9 cellular contexts compared by ENCODE assay signal in the genomic region with DNA sequence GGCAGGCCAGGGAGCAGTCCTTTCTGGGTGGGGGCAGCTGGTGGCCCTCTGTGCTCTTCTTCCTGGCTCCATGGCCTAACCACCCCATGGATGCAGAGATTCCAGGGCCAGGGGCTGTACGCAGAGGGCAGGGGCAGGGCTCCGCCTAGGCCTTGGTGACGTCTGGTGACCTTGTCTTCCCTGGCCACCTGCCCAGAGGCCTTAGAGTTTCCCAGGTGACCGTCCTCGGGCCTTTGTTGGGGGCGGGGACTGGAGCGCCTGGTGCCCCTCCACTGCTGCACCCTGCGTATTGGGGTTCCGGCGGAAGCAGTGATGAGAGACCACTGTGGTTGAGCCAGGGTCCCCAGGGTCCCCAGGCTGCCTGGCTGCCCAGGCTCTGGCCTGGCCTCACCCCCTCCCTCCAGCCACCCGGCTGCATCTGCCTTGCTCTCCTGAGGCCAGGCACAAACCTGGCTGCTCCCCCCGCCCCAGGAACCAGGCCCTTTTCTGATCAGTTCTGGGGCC. TPM values are rescaled to one million over a fixed set of nuclear protein-coding genes. Genes with fewer than 3 reads are reported as not detected.
A peak's percentile ranks its signal among the peaks of the same experiment; 100 is the strongest.
DNase-seq lines count a peak whose midpoint lies in the region; ATAC-seq and TF ChIP-seq lines count a peak whose summit lies in the region.
"Had no signal": no experiment of that assay in that cellular context is flagged by ENCODE, and none has a peak within 500 bp of the region (broad histone marks: within the 10 kb centered on the region; RNA-seq: fewer than 3 reads in every experiment).

No MANE protein-coding gene starts in this region.

- peak; percentile 17 for DNase-seq in PC-3
- DNase-seq in mesothelial cell of epicardium (ENCODE audit: low spot score in 2 of 2, unreplicated experiment in 2 of 2), result no peak
- DNase-seq in tibial artery, result no peak
- no peak for DNase-seq in AG20443 (ENCODE audit: low spot score)
- no peak for DNase-seq in stimulated activated CD8-positive, alpha-beta memory T cell treated with anti-CD3 and anti-CD28 coated beads, Interleukin-4, amount 100 ng/mL, for 48 hours
- DNase-seq: activated effector memory CD4-positive, alpha-beta T cell treated with Interleukin-2 at 50 U/mL for 16 hours; NCI-H226 had no signal

- H3K9me3 ChIP-seq in PC-3 (ENCODE audit: low read length) (no peaks in the 10 kb centered on the region), duodenal mucosa (ENCODE audit: control insufficient read depth in 1 of 2, low read length in 2 of 2) (no peaks in the 10 kb centered on the region), tibial artery (no peaks in the 10 kb centered on the region)

- H3K27ac ChIP-seq in PC-3 (ENCODE audit: low read length) (peak overlapping the region; percentile 80), duodenal mucosa (ENCODE audit: low read depth, low read length) (peak overlapping the region; percentile 73), tibial artery (peak overlapping the region; percentile 28 to 38)

- H3K79me2 ChIP-seq in PC-3 (ENCODE audit: low read length), result peaks cover 63% of the 10 kb centered on the region

- H3K4me3 ChIP-seq in PC-3 (ENCODE audit: low read length) (peak overlapping the region; percentile 53; the same call in 1 of the 2 replicates), duodenal mucosa (ENCODE audit: low read depth in 1 of 2, low read length in 2 of 2) (peak overlapping the region; percentile 50 to 51), tibial artery (no peak overlapping the region)

- no peaks in the 10 kb centered on the region for H3K27me3 Mint-ChIP-seq in mesothelial cell of epicardium (ENCODE audit: low read depth)

- H3K9ac ChIP-seq in PC-3 (ENCODE audit: low read length), result peak overlapping the region; percentile 64
- peak overlapping the region; percentile 70 to 71 for H3K9ac ChIP-seq in duodenal mucosa (ENCODE audit: low read depth in 1 of 2, low read length in 2 of 2)

- peak overlapping the region; percentile 60 for H3K4me3 Mint-ChIP-seq in mesothelial cell of epicardium

- no peaks in the 10 kb centered on the region; the same call in 1 of the 2 replicates for H3K36me3 ChIP-seq in PC-3 (ENCODE audit: low read depth, low read length)
- H3K36me3 ChIP-seq in duodenal mucosa (ENCODE audit: control insufficient read depth in 1 of 2, insufficient read depth in 2 of 2, low read length in 2 of 2), result peaks cover 0 to 14% of the 10 kb centered on the region in 2 donors
- H3K36me3 ChIP-seq in tibial artery, result peaks cover 14 to 34% (median 25%) of the 10 kb centered on the region in 3 donors

- BruUV-seq in PC-3 (replicated peaks; lab: Mats Ljungman, UMichigan), result no TSS peak

- no peaks in the 10 kb centered on the region for H4K20me1 ChIP-seq in PC-3 (ENCODE audit: low read length)

- peak overlapping the region; percentile 99 for H3K27ac Mint-ChIP-seq in mesothelial cell of epicardium

- H3K4me1 ChIP-seq in PC-3 (ENCODE audit: insufficient read depth, low read length) (peaks cover 23% of the 10 kb centered on the region), duodenal mucosa (ENCODE audit: control insufficient read depth in 1 of 2, insufficient read depth in 2 of 2, low read length in 2 of 2) (peaks cover 38 to 39% of the 10 kb centered on the region in 2 donors), tibial artery (peaks cover 0 to 44% (median 13%) of the 10 kb centered on the region in 4 donors)

- H3K4me2 ChIP-seq in PC-3 (ENCODE audit: low read length), result peak overlapping the region; percentile 82

- no peak overlapping the region for H2AFZ ChIP-seq in PC-3 (ENCODE audit: low read length)

- H3K27me3 ChIP-seq in PC-3 (ENCODE audit: low read length) (no peaks in the 10 kb centered on the region), duodenal mucosa (ENCODE audit: control insufficient read depth in 1 of 2, insufficient read depth in 2 of 2, low read length in 2 of 2) (no peaks in the 10 kb centered on the region), tibial artery (no peaks in the 10 kb centered on the region)

- H3K9me2 ChIP-seq in PC-3 (replicated peaks; ENCODE audit: low read length), result no peaks in the 10 kb centered on the region

- peaks cover 65% of the 10 kb centered on the region for H3K4me1 Mint-ChIP-seq in mesothelial cell of epicardium

- no peaks in the 10 kb centered on the region for H3K9me3 Mint-ChIP-seq in mesothelial cell of epicardium

- POLR2A ChIA-PET in PC-3 (lab: Charles Lee; ENCODE audit: unreplicated experiment), result interaction anchor here (0.6 kb wide), 1 partner anchor 45 kb away, joined by 4 read pairs; no protein-coding TSS in a partner anchor

- no peaks in the 10 kb centered on the region for H3F3A ChIP-seq in PC-3 (ENCODE audit: low read length, unreplicated experiment)

- ATAC-seq in PC-3, result peak; percentile 37
- no peak for ATAC-seq in HG02759 (IDR thresholded peaks at IDR 0.05; ENCODE audit: unreplicated experiment)

- TF ChIP-seq CTCF in PC-3 (conservative IDR thresholded peaks at IDR 0.05; ENCODE audit: low read depth, low read length), result no peak
- TF ChIP-seq CTCF in mesothelial cell of epicardium (IDR thresholded peaks at IDR 0.05; ENCODE audit: unreplicated experiment), result no peak
- no peak for TF ChIP-seq CTCF in tibial artery (IDR thresholded peaks at IDR 0.05)

- peaks cover 6% of the 10 kb centered on the region for H3K36me3 Mint-ChIP-seq in mesothelial cell of epicardium

- intact Hi-C loops in PC-3 (cut with micrococcal nuclease), result no loop called here
- intact Hi-C loops in tibial artery (cut with DNase I; ENCODE audit: low total_unique reads), result no loop called here

- CTCF ChIA-PET in PC-3 (lab: Charles Lee), result no interaction called here

RNA-seq across cellular contexts. Expression of gene PWWP2B, which starts 10.3 kb away (rescaled TPM):
- 24.5 and 41.5 TPM in 2 replicates for total RNA-seq in PC-3 (2014; rRNA removed)
- 23.9 to 24.7 TPM (median 24.2 TPM) in 3 replicates for total RNA-seq in mesothelial cell of epicardium

Comparison
In these comparisons a context has a peak if more than half of its experiments do, and no peak if none do; other contexts are left out.
1. H3K4me3 ChIP-seq: peak in PC-3 (single experiment) and duodenal mucosa (2 of 2); none in tibial artery (0 of 2).
2. Peak in every context shown above with its lines, with median percentiles within 50 percentile points of each other: H3K27ac ChIP-seq.